ENCODE assay signal across 8 cellular contexts in genomic region chr19:47101116-47101515, GRCh38. TPM values are rescaled to one million over a fixed set of nuclear protein-coding genes. Genes with fewer than 3 reads are reported as not detected.
DNase-seq lines count a peak whose midpoint lies in the region; ATAC-seq, FAIRE-seq and TF ChIP-seq lines count a peak whose summit lies in the region.
"Not testable (repeated sequence)": the region's sequence is repeated elsewhere in the genome, so short reads cannot be mapped to it uniquely, and the experiment has no call there.

No MANE protein-coding gene starts in this region.

- not testable (repeated sequence) for H3K23ac ChIP-seq in IMR-90 (ENCODE audit: low read depth, low read length)

- H3K9me1 ChIP-seq in IMR-90 (ENCODE audit: insufficient read depth, low read length) = peaks cover 33% of the 10 kb centered on the region
- H3K9me1 ChIP-seq in K562 (ENCODE audit: control insufficient read depth, insufficient read depth, low read length) = not testable (repeated sequence)

- not testable (repeated sequence) for BruUV-seq in IMR-90 (replicated peaks; lab: Mats Ljungman, UMichigan); K562 (replicated peaks; lab: Mats Ljungman, UMichigan); HepG2 (replicated peaks; lab: Mats Ljungman, UMichigan)

- H3K18ac ChIP-seq in IMR-90 (ENCODE audit: low read depth, low read length) = not testable (repeated sequence)

- H3K79me1 ChIP-seq in IMR-90 (ENCODE audit: low read depth in 1 of 2, low read length in 2 of 2) = peaks cover 34 to 86% of the 10 kb centered on the region in 2 experiments

- not testable (repeated sequence) for H3K9ac ChIP-seq in IMR-90 (ENCODE audit: low read depth, low read length); HepG2 (ENCODE audit: insufficient read depth, low read depth, low read length)
- H3K9ac ChIP-seq in K562 (ENCODE audit: insufficient read depth in 1 of 2, low read depth in 2 of 2, low read length in 2 of 2) = 0 out of 4 replicates have a peak overlapping the region, but pooled peaks of 1 of the 2 experiments have one; percentile 21

- H2AFZ ChIP-seq in IMR-90 (replicated peaks; ENCODE audit: low read length, poor library complexity); K562 (ENCODE audit: low read depth, low read length); HepG2 (ENCODE audit: low read length): not testable (repeated sequence)

- H3K14ac ChIP-seq in IMR-90 (replicated peaks; ENCODE audit: low read depth, low read length) = not testable (repeated sequence)

- ATAC-seq in IMR-90 (ENCODE audit: low read depth); WTC11; K562; HepG2: not testable (repeated sequence)

- H2BK15ac ChIP-seq in IMR-90 (ENCODE audit: low read depth, low read length) = not testable (repeated sequence)

- not testable (repeated sequence) for H3K4me2 ChIP-seq in IMR-90 (ENCODE audit: low read depth, low read length); K562 (ENCODE audit: insufficient read depth, low read length); HepG2 (ENCODE audit: low read depth, low read length)

- H3K36me3 ChIP-seq in HEK293 (ENCODE audit: control insufficient read depth in 2 of 2, insufficient read depth in 1 of 2, low read length in 2 of 2) (peaks cover 21 to 44% of the 10 kb centered on the region in 2 experiments), K562 (ENCODE audit: control insufficient read depth, insufficient read depth, low read length) (peaks cover 63% of the 10 kb centered on the region), HepG2 (replicated peaks in 1 of 2; ENCODE audit: control insufficient read depth in 1 of 2, insufficient read depth in 2 of 2, low read length in 2 of 2) (peaks cover 0 to 12% of the 10 kb centered on the region in 2 experiments; a peak in 4 of 5 replicates), spleen (peaks cover 0 to 57% (median 6%) of the 10 kb centered on the region in 6 donors)
- H3K36me3 ChIP-seq in IMR-90 (ENCODE audit: control insufficient read depth, insufficient read depth, low read length) = not testable (repeated sequence)

- H3K4me1 ChIP-seq in HEK293 (ENCODE audit: control insufficient read depth, insufficient read depth, low read length); IMR-90 (ENCODE audit: control insufficient read depth, insufficient read depth, low read length): not testable (repeated sequence)
- H3K4me1 ChIP-seq in K562 (replicated peaks in 1 of 2; ENCODE audit: control insufficient read depth in 2 of 2, insufficient read depth in 2 of 2, low read length in 2 of 2) = peaks cover 27% of the 10 kb centered on the region in 2 experiments
- peaks cover 83% of the 10 kb centered on the region for H3K4me1 ChIP-seq in HepG2 (ENCODE audit: insufficient read depth, low read length)
- peaks cover 1 to 97% (median 42%) of the 10 kb centered on the region in 6 donors for H3K4me1 ChIP-seq in spleen

- 0 out of 2 replicates have a peak overlapping the region, but pooled peaks have one; percentile 3 for H2AK5ac ChIP-seq in IMR-90 (ENCODE audit: low read depth, low read length)

- in situ Hi-C loops in IMR-90 (cut with MboI; ENCODE audit: low sequenced_read_pairs); K562 (cut with MboI); HepG2 (cut with HindIII; ENCODE audit: extremely low pct_ligation_motif_present, low pct_unique_long_range_greater_than_20kb): not testable (repeated sequence)

- not testable (repeated sequence) for TF ChIP-seq POLR2A in IMR-90 (IDR thresholded peaks at IDR 0.05; ENCODE audit: low read depth, low read length); K562 (conservative IDR thresholded peaks at IDR 0.05); HepG2 (IDR thresholded peaks at IDR 0.05; ENCODE audit: insufficient read depth in 1 of 2, low read depth in 2 of 2, low read length in 2 of 2); spleen (IDR thresholded peaks at IDR 0.05)

- not testable (repeated sequence) for H3K36me3 Mint-ChIP-seq in WTC11; chondrocyte (ENCODE audit: low read depth)

- not testable (repeated sequence) for TF ChIP-seq CTCF in HEK293 (tag by site-specific recombination; IDR thresholded peaks at IDR 0.05); IMR-90 (conservative IDR thresholded peaks at IDR 0.05; ENCODE audit: low read depth, low read length); RWPE1 (conservative IDR thresholded peaks at IDR 0.05; ENCODE audit: low read depth); WTC11 (IDR thresholded peaks at IDR 0.05); K562 (IDR thresholded peaks at IDR 0.05 in 2 of 3, conservative IDR thresholded peaks at IDR 0.05 in 1 of 3; ENCODE audit: insufficient read depth in 2 of 3, low read depth in 1 of 3, low read length in 3 of 3); chondrocyte (IDR thresholded peaks at IDR 0.05); HepG2 (CRISPR knock-in tag; IDR thresholded peaks at IDR 0.05); spleen (IDR thresholded peaks at IDR 0.05 in 8 of 11, conservative IDR thresholded peaks at IDR 0.05 in 3 of 11)

- not testable (repeated sequence) for H3K56ac ChIP-seq in IMR-90 (ENCODE audit: extremely low read depth, insufficient read depth, low read length)

- H2BK5ac ChIP-seq in IMR-90 (ENCODE audit: low read depth, low read length, poor library complexity, severe bottlenecking) = not testable (repeated sequence)

- H2BK20ac ChIP-seq in IMR-90 (ENCODE audit: low read depth, low read length) = not testable (repeated sequence)

- intact Hi-C loops in IMR-90 (cut with micrococcal nuclease); K562 (cut with micrococcal nuclease); HepG2 (cut with micrococcal nuclease; ENCODE audit: unreplicated experiment); spleen (cut with DNase I; ENCODE audit: low total_unique reads): not testable (repeated sequence)

- dilution Hi-C loops in IMR-90 (cut with HindIII; ENCODE audit: low sequenced_read_pairs, unreplicated experiment) = not testable (repeated sequence)

- CTCF ChIA-PET in HEK293 (lab: Yijun Ruan, JAX) (interaction anchor here (0.7 to 2.6 kb wide), 2 partner anchors 22 to 87 kb away, joined by 3 to 8 read pairs; no protein-coding TSS in a partner anchor), RWPE1 (lab: Yijun Ruan, JAX) (interaction anchor here (0.7 kb wide), 1 partner anchor 126 kb away, joined by 4 read pairs; no protein-coding TSS in a partner anchor), K562 (lab: Yijun Ruan, JAX; ENCODE audit: low intra/inter-chr PET ratio) (interaction anchor here (0.6 kb wide), 1 partner anchor 596 kb away, joined by 4 read pairs; no protein-coding TSS in a partner anchor)
- CTCF ChIA-PET in IMR-90 (lab: Yijun Ruan, JAX); WTC11 (lab: Charles Lee); HepG2 (lab: Yijun Ruan, JAX; ENCODE audit: low intra/inter-chr PET ratio, low total read pairs): not testable (repeated sequence)

- POLR2A ChIA-PET in HEK293 (lab: Yijun Ruan, JAX); IMR-90 (lab: Charles Lee; ENCODE audit: unreplicated experiment); RWPE1 (lab: Yijun Ruan, JAX; ENCODE audit: low non-redundant PET); HepG2 (lab: Yijun Ruan, JAX): not testable (repeated sequence)
- POLR2A ChIA-PET in WTC11 (lab: Charles Lee) = interaction anchor here (1.0 kb wide), 1 partner anchor 33 kb away, joined by 3 read pairs; no protein-coding TSS in a partner anchor
- POLR2A ChIA-PET in K562 (lab: Yijun Ruan, JAX) = interaction anchor here (3.8 kb wide), 1 partner anchor 12 kb away, joined by 18 read pairs; the partner anchor contains the start of gene ZC3H4

- H3K27ac ChIP-seq in HEK293 (ENCODE audit: extremely low read depth, low read depth, low read length); IMR-90 (ENCODE audit: insufficient read depth, low read length); K562 (ENCODE audit: extremely low read depth, low read depth, low read length); HepG2 (ENCODE audit: extremely low read length, insufficient read depth, low read length); spleen: not testable (repeated sequence)
- H3K27ac ChIP-seq in RWPE1 = 0 out of 2 replicates have a peak overlapping the region, but pooled peaks have one; percentile 26

- H3K4ac ChIP-seq in IMR-90 (ENCODE audit: low read depth, low read length) = not testable (repeated sequence)

- not testable (repeated sequence) for TF ChIP-seq RAD21 in IMR-90 (IDR thresholded peaks at IDR 0.05; ENCODE audit: low read length); K562 (CRISPR knock-in tag; conservative IDR thresholded peaks at IDR 0.05 in 1 of 2, IDR thresholded peaks at IDR 0.05 in 1 of 2); HepG2 (CRISPR knock-in tag; IDR thresholded peaks at IDR 0.05)

- not testable (repeated sequence) for TF ChIP-seq EP300 in K562 (IDR thresholded peaks at IDR 0.05; ENCODE audit: low read length); HepG2 (IDR thresholded peaks at IDR 0.05; ENCODE audit: low read depth in 2 of 2, low read length in 2 of 2); HepG2 (CRISPR knock-in tag; IDR thresholded peaks at IDR 0.05; ENCODE audit: borderline replicate concordance)

- DNase-seq in IMR-90; RWPE1 (ENCODE audit: low spot score); WTC11 (ENCODE audit: low spot score); K562 (ENCODE audit: extremely low read depth in 1 of 4, low spot score in 3 of 4); HepG2 (ENCODE audit: low spot score): not testable (repeated sequence)
- DNase-seq in chondrocyte (ENCODE audit: low spot score) (peak; percentile 30), spleen (peak; percentile 37)

- peaks cover 92% of the 10 kb centered on the region for H3K79me2 ChIP-seq in K562 (ENCODE audit: control insufficient read depth, insufficient read depth, low read length)
- peaks cover 82% of the 10 kb centered on the region for H3K79me2 ChIP-seq in HepG2 (ENCODE audit: insufficient read depth, low read length)

- H3K9me3 Mint-ChIP-seq in WTC11; chondrocyte (ENCODE audit: low read depth): not testable (repeated sequence)

- H2AK9ac ChIP-seq in IMR-90 (replicated peaks; ENCODE audit: low read depth, low read length, poor library complexity) = not testable (repeated sequence)

- H3K9me3 ChIP-seq in HEK293 (ENCODE audit: control insufficient read depth, insufficient read depth, low read depth, low read length); IMR-90 (ENCODE audit: control insufficient read depth, insufficient read depth, low read length); K562 (replicated peaks; ENCODE audit: control insufficient read depth, insufficient read depth, low read depth, low read length); HepG2 (ENCODE audit: low read length); spleen: not testable (repeated sequence)

- H4K5ac ChIP-seq in IMR-90 (ENCODE audit: low read depth, low read length) = not testable (repeated sequence)

- H3K27ac Mint-ChIP-seq in WTC11; chondrocyte (ENCODE audit: unreplicated experiment): not testable (repeated sequence)

- H2BK120ac ChIP-seq in IMR-90 (ENCODE audit: low read depth, low read length) = not testable (repeated sequence)

- H3K4me3 Mint-ChIP-seq in WTC11; chondrocyte (ENCODE audit: unreplicated experiment): not testable (repeated sequence)

- not testable (repeated sequence) for H3K4me3 ChIP-seq in HEK293 (ENCODE audit: low read depth, low read length); IMR-90 (ENCODE audit: insufficient read depth, low read depth, low read length); K562; HepG2 (replicated peaks in 1 of 3; ENCODE audit: insufficient read depth in 1 of 3, low read depth in 2 of 3, low read length in 3 of 3); spleen

- not testable (repeated sequence) for H4K8ac ChIP-seq in IMR-90 (ENCODE audit: low read depth in 2 of 2, low read length in 2 of 2)

- H4K20me1 ChIP-seq in IMR-90 (ENCODE audit: insufficient read depth, low read length) = peaks cover 71% of the 10 kb centered on the region
- not testable (repeated sequence) for H4K20me1 ChIP-seq in K562 (replicated peaks; ENCODE audit: control insufficient read depth, insufficient read depth, low read length); HepG2 (ENCODE audit: insufficient read depth, low read length)

- H3K27me3 ChIP-seq in IMR-90 (ENCODE audit: control insufficient read depth, insufficient read depth, low read length); K562 (ENCODE audit: control insufficient read depth in 2 of 2, insufficient read depth in 2 of 2, low read length in 2 of 2); HepG2 (ENCODE audit: control insufficient read depth in 1 of 2, insufficient read depth in 2 of 2, low read length in 2 of 2); spleen (replicated peaks in 1 of 7): not testable (repeated sequence)

- not testable (repeated sequence) for H4K91ac ChIP-seq in IMR-90 (ENCODE audit: insufficient read depth, low read depth, low read length)

- H3K4me1 Mint-ChIP-seq in WTC11 = peaks cover 50% of the 10 kb centered on the region
- peaks cover 47% of the 10 kb centered on the region for H3K4me1 Mint-ChIP-seq in chondrocyte (ENCODE audit: low read depth)

- H3K27me3 Mint-ChIP-seq in WTC11 (ENCODE audit: low read depth); chondrocyte (ENCODE audit: low read depth): not testable (repeated sequence)

- 93% methylated on average over 3 of the region's 4 CpGs; no CpG with 5 or more reads in 1 of the 2 experiments for WGBS in IMR-90 (ENCODE audit: extremely low coverage in 2 of 2, insufficient read length in 1 of 2), 2 experiments
- WGBS in K562 (ENCODE audit: insufficient coverage, low coverage, missing lambda C conversion rate) = 94% methylated on average over 4 of the region's 4 CpGs
- 100% methylated on average over 2 of the region's 4 CpGs for WGBS in HepG2 (ENCODE audit: low lambda C conversion rate)
- WGBS in spleen, 5 donors = 90 to 98% (median 95%) methylated on average over 2 to 4 of the region's 4 CpGs

- FAIRE-seq in K562 (lab: Jason Lieb, UNC); HepG2 (lab: Jason Lieb, UNC): not testable (repeated sequence)

RNA-seq across cellular contexts. Expression of gene ZC3H4, which starts 12.5 kb away (rescaled TPM):
- total RNA-seq in IMR-90 (2012; rRNA removed) (3.9 and 5.3 TPM in 2 replicates), WTC11 (2021) (67.2 to 75.5 TPM (median 73.2 TPM) in 3 replicates), K562 (2014; rRNA removed) (18.3 and 26.0 TPM in 2 replicates), K562 (2014; rRNA removed; fragmentation: Illumina TruSeq; extraction: Trizol) (19.6 and 24.1 TPM in 2 replicates), K562 (2015; rRNA removed; fragmentation: Illumina TruSeq; extraction: Trizol) (13.2 and 19.1 TPM in 2 replicates), K562 (2021) (59.5 and 75.6 TPM in 2 replicates), chondrocyte (43.5 to 54.2 TPM (median 46.2 TPM) in 3 replicates), HepG2 (2016; rRNA removed; fragmentation: Illumina TruSeq; extraction: Trizol) (10.7 and 11.2 TPM in 2 replicates), spleen (10 to 100 TPM; 26.8 to 68.7 (median 44.1) TPM)
- polyA plus RNA-seq in IMR-90 (2012; rRNA removed) (8.9 and 9.3 TPM in 2 replicates), K562 (2011; rRNA removed) (4.0 and 5.3 TPM in 2 replicates), K562 (2014; fragmentation: Illumina TruSeq; extraction: Trizol) (33.5 and 33.7 TPM in 2 replicates), K562 (2014; fragmentation: Nextera tagmentation; extraction: Ambion mirVana) (1 to 10 TPM; 2.2 to 8.0 TPM), K562 (2014; rRNA removed) (14.4 and 17.6 TPM in 2 replicates), HepG2 (2011; rRNA removed) (1.8 and 2.7 TPM in 2 replicates), spleen (10 to 100 TPM in 1 of 3 donors, 1 to 10 TPM in 2; 6.0 to 14.2 (median 7.5) TPM)
- 5.1 and 5.9 TPM in 2 replicates for polyA plus RNA-seq in IMR-90 (2012; cell fraction: cytosol; rRNA removed)
- 8.7 and 14.9 TPM in 2 replicates for polyA plus RNA-seq in IMR-90 (2012; cell fraction: nucleus; rRNA removed; ENCODE audit: low replicate concordance)
- 66.1 and 83.6 TPM in 2 replicates for total RNA-seq in K562 (2011; cell fraction: chromatin; rRNA removed; ENCODE audit: low replicate concordance)
- total RNA-seq in K562 (2011; cell fraction: nucleolus; rRNA removed) = 24.1 and 34.0 TPM in 2 replicates
- total RNA-seq in K562 (2011; cell fraction: nucleoplasm; rRNA removed) = 30.9 TPM in 2 replicates
- polyA plus RNA-seq in K562 (2011; cell fraction: cytosol; rRNA removed) = 2.2 and 3.7 TPM in 2 replicates
- 14.1 and 22.9 TPM in 2 replicates for polyA plus RNA-seq in K562 (2011; cell fraction: nucleus; rRNA removed)
- polyA plus RNA-seq in K562 (2012) = 11.1 and 39.1 TPM in 2 replicates
- polyA minus RNA-seq in K562 (2011; rRNA and poly(A)+ RNA removed) = 14.0 and 14.6 TPM in 2 replicates
- 23.3 and 31.7 TPM in 2 replicates for polyA minus RNA-seq in K562 (2011; cell fraction: cytosol; rRNA and poly(A)+ RNA removed)
- polyA minus RNA-seq in K562 (2011; cell fraction: nucleus; rRNA and poly(A)+ RNA removed) = 7.5 and 15.8 TPM in 2 replicates
- 1.5 and 1.6 TPM in 2 replicates for total RNA-seq in HepG2 (2016; cell fraction: cytosol; rRNA removed; fragmentation: Illumina TruSeq; extraction: Trizol; ENCODE audit: low read depth)
- 9.3 and 12.3 TPM in 2 replicates for total RNA-seq in HepG2 (2016; cell fraction: insoluble cytoplasmic fraction; rRNA removed; fragmentation: Illumina TruSeq; extraction: Trizol)
- 5.3 and 5.7 TPM in 2 replicates for total RNA-seq in HepG2 (2016; cell fraction: membrane; rRNA removed; fragmentation: Illumina TruSeq; extraction: Trizol)
- total RNA-seq in HepG2 (2016; cell fraction: nucleus; rRNA removed; fragmentation: Illumina TruSeq; extraction: Trizol) = 13.6 and 15.3 TPM in 2 replicates
- polyA plus RNA-seq in HepG2 (2011; cell fraction: cytosol; rRNA removed) = 1.0 and 1.3 TPM in 2 replicates
- polyA plus RNA-seq in HepG2 (2011; cell fraction: nucleus; rRNA removed) = 6.8 and 8.8 TPM in 2 replicates
- polyA plus RNA-seq in HepG2 (2012) = 9.4 and 14.6 TPM in 2 replicates
- 0.51 and 0.61 TPM in 2 replicates for polyA plus RNA-seq in HepG2 (2016; cell fraction: cytosol; fragmentation: Illumina TruSeq; extraction: Trizol; ENCODE audit: low read depth)
- 9.8 and 11.1 TPM in 2 replicates for polyA plus RNA-seq in HepG2 (2016; cell fraction: insoluble cytoplasmic fraction; fragmentation: Illumina TruSeq; extraction: Trizol; ENCODE audit: low read depth)
- 1.3 and 1.9 TPM in 2 replicates for polyA plus RNA-seq in HepG2 (2016; cell fraction: membrane; fragmentation: Illumina TruSeq; extraction: Trizol; ENCODE audit: low read depth)
- polyA plus RNA-seq in HepG2 (2016; cell fraction: nucleus; fragmentation: Illumina TruSeq; extraction: Trizol; ENCODE audit: insufficient read depth, low read depth) = 27.0 and 29.7 TPM in 2 replicates
- polyA minus RNA-seq in HepG2 (2011; rRNA and poly(A)+ RNA removed; ENCODE audit: low replicate concordance) = 7.1 and 12.2 TPM in 2 replicates
- polyA minus RNA-seq in HepG2 (2011; cell fraction: cytosol; rRNA and poly(A)+ RNA removed) = 4.8 and 6.7 TPM in 2 replicates
- polyA minus RNA-seq in HepG2 (2011; cell fraction: nucleus; rRNA and poly(A)+ RNA removed) = 7.2 and 8.1 TPM in 2 replicates

RNA-seq across cellular contexts. Expression of gene SAE1, which starts 29.5 kb away (rescaled TPM):
- total RNA-seq in IMR-90 (2012; rRNA removed) (184 and 192 TPM in 2 replicates), WTC11 (2021) (215 to 224 TPM (median 221 TPM) in 3 replicates), K562 (2014; rRNA removed) (194 and 213 TPM in 2 replicates), K562 (2014; rRNA removed; fragmentation: Illumina TruSeq; extraction: Trizol) (215 and 244 TPM in 2 replicates), K562 (2015; rRNA removed; fragmentation: Illumina TruSeq; extraction: Trizol) (220 and 231 TPM in 2 replicates), K562 (2021) (205 and 217 TPM in 2 replicates), chondrocyte (91.2 to 107 TPM (median 95.7 TPM) in 3 replicates), HepG2 (2016; rRNA removed; fragmentation: Illumina TruSeq; extraction: Trizol) (197 and 250 TPM in 2 replicates), spleen (10 to 100 TPM; 42.7 to 72.4 (median 59.5) TPM)
- polyA plus RNA-seq in IMR-90 (2012; rRNA removed) (137 and 165 TPM in 2 replicates), K562 (2011; rRNA removed) (199 and 297 TPM in 2 replicates), K562 (2014; fragmentation: Illumina TruSeq; extraction: Trizol) (293 and 299 TPM in 2 replicates), K562 (2014; fragmentation: Nextera tagmentation; extraction: Ambion mirVana) (100 to 1,000 TPM in 1 of 2 experiments, 10 to 100 TPM in 1; 82.8 to 133 TPM), K562 (2014; rRNA removed) (250 and 273 TPM in 2 replicates), HepG2 (2011; rRNA removed) (73.2 and 87.6 TPM in 2 replicates), spleen (10 to 100 TPM; 28.1 to 53.3 (median 43.9) TPM)
- 96.8 and 106 TPM in 2 replicates for polyA plus RNA-seq in IMR-90 (2012; cell fraction: cytosol; rRNA removed)
- polyA plus RNA-seq in IMR-90 (2012; cell fraction: nucleus; rRNA removed; ENCODE audit: low replicate concordance) = 45.0 and 63.3 TPM in 2 replicates
- 86.7 and 121 TPM in 2 replicates for total RNA-seq in K562 (2011; cell fraction: chromatin; rRNA removed; ENCODE audit: low replicate concordance)
- 37.9 and 42.4 TPM in 2 replicates for total RNA-seq in K562 (2011; cell fraction: nucleolus; rRNA removed)
- 54.9 and 55.4 TPM in 2 replicates for total RNA-seq in K562 (2011; cell fraction: nucleoplasm; rRNA removed)
- polyA plus RNA-seq in K562 (2011; cell fraction: cytosol; rRNA removed) = 175 and 205 TPM in 2 replicates
- 41.2 and 60.5 TPM in 2 replicates for polyA plus RNA-seq in K562 (2011; cell fraction: nucleus; rRNA removed)
- 207 and 215 TPM in 2 replicates for polyA plus RNA-seq in K562 (2012)
- 138 and 156 TPM in 2 replicates for polyA minus RNA-seq in K562 (2011; rRNA and poly(A)+ RNA removed)
- 63.5 and 64.3 TPM in 2 replicates for polyA minus RNA-seq in K562 (2011; cell fraction: cytosol; rRNA and poly(A)+ RNA removed)
- polyA minus RNA-seq in K562 (2011; cell fraction: nucleus; rRNA and poly(A)+ RNA removed) = 11.0 and 20.4 TPM in 2 replicates
- total RNA-seq in HepG2 (2016; cell fraction: cytosol; rRNA removed; fragmentation: Illumina TruSeq; extraction: Trizol; ENCODE audit: low read depth) = 27.4 and 28.3 TPM in 2 replicates
- total RNA-seq in HepG2 (2016; cell fraction: insoluble cytoplasmic fraction; rRNA removed; fragmentation: Illumina TruSeq; extraction: Trizol) = 203 and 249 TPM in 2 replicates
- 68.8 and 71.8 TPM in 2 replicates for total RNA-seq in HepG2 (2016; cell fraction: membrane; rRNA removed; fragmentation: Illumina TruSeq; extraction: Trizol)
- total RNA-seq in HepG2 (2016; cell fraction: nucleus; rRNA removed; fragmentation: Illumina TruSeq; extraction: Trizol) = 79.5 and 90.1 TPM in 2 replicates
- 88.2 and 89.6 TPM in 2 replicates for polyA plus RNA-seq in HepG2 (2011; cell fraction: cytosol; rRNA removed)
- polyA plus RNA-seq in HepG2 (2011; cell fraction: nucleus; rRNA removed) = 26.8 and 31.7 TPM in 2 replicates
- polyA plus RNA-seq in HepG2 (2012) = 92.3 and 105 TPM in 2 replicates
- polyA plus RNA-seq in HepG2 (2016; cell fraction: cytosol; fragmentation: Illumina TruSeq; extraction: Trizol; ENCODE audit: low read depth) = 24.4 and 24.9 TPM in 2 replicates
- 266 and 269 TPM in 2 replicates for polyA plus RNA-seq in HepG2 (2016; cell fraction: insoluble cytoplasmic fraction; fragmentation: Illumina TruSeq; extraction: Trizol; ENCODE audit: low read depth)
- polyA plus RNA-seq in HepG2 (2016; cell fraction: membrane; fragmentation: Illumina TruSeq; extraction: Trizol; ENCODE audit: low read depth) = 52.5 and 52.7 TPM in 2 replicates
- 107 and 114 TPM in 2 replicates for polyA plus RNA-seq in HepG2 (2016; cell fraction: nucleus; fragmentation: Illumina TruSeq; extraction: Trizol; ENCODE audit: insufficient read depth, low read depth)
- 68.8 and 79.3 TPM in 2 replicates for polyA minus RNA-seq in HepG2 (2011; rRNA and poly(A)+ RNA removed; ENCODE audit: low replicate concordance)
- polyA minus RNA-seq in HepG2 (2011; cell fraction: cytosol; rRNA and poly(A)+ RNA removed) = 36.7 and 40.2 TPM in 2 replicates
- polyA minus RNA-seq in HepG2 (2011; cell fraction: nucleus; rRNA and poly(A)+ RNA removed) = 15.1 and 20.1 TPM in 2 replicates

RNA-seq across cellular contexts. Expression of gene TMEM160, which starts 52.7 kb away (rescaled TPM):
- total RNA-seq in IMR-90 (2012; rRNA removed) (9.2 and 10.6 TPM in 2 replicates), WTC11 (2021) (86.2 to 90.3 TPM (median 87.8 TPM) in 3 replicates), K562 (2014; rRNA removed) (95.2 and 166 TPM in 2 replicates), K562 (2014; rRNA removed; fragmentation: Illumina TruSeq; extraction: Trizol) (0.64 and 2.4 TPM in 2 replicates), K562 (2015; rRNA removed; fragmentation: Illumina TruSeq; extraction: Trizol) (2.4 and 4.4 TPM in 2 replicates), K562 (2021) (77.6 and 79.5 TPM in 2 replicates), chondrocyte (35.8 to 37.6 TPM (median 37.3 TPM) in 3 replicates), HepG2 (2016; rRNA removed; fragmentation: Illumina TruSeq; extraction: Trizol) (18.0 and 26.7 TPM in 2 replicates), spleen (10 to 100 TPM; 23.6 to 31.0 (median 26.3) TPM)
- polyA plus RNA-seq in IMR-90 (2012; rRNA removed) (25.7 and 48.9 TPM in 2 replicates), K562 (2011; rRNA removed) (8.7 and 14.0 TPM in 2 replicates), K562 (2014; fragmentation: Illumina TruSeq; extraction: Trizol) (1.4 TPM in 1 of 2 replicates, not detected in the other), K562 (2014; fragmentation: Nextera tagmentation; extraction: Ambion mirVana) (under 1 TPM; 0.10 to 0.25 TPM), K562 (2014; rRNA removed) (85.9 and 90.7 TPM in 2 replicates), HepG2 (2011; rRNA removed) (5.2 and 7.0 TPM in 2 replicates), spleen (10 to 100 TPM in 2 of 3 donors, 1 to 10 TPM in 1; 7.4 to 20.5 (median 10.1) TPM)
- 61.5 and 62.1 TPM in 2 replicates for polyA plus RNA-seq in IMR-90 (2012; cell fraction: cytosol; rRNA removed)
- 7.7 and 30.6 TPM in 2 replicates for polyA plus RNA-seq in IMR-90 (2012; cell fraction: nucleus; rRNA removed; ENCODE audit: low replicate concordance)
- total RNA-seq in K562 (2011; cell fraction: chromatin; rRNA removed; ENCODE audit: low replicate concordance) = 1.5 and 6.1 TPM in 2 replicates
- total RNA-seq in K562 (2011; cell fraction: nucleolus; rRNA removed) = 30.7 and 31.5 TPM in 2 replicates
- total RNA-seq in K562 (2011; cell fraction: nucleoplasm; rRNA removed) = 10.5 and 11.2 TPM in 2 replicates
- 44.0 and 160 TPM in 2 replicates for polyA plus RNA-seq in K562 (2011; cell fraction: cytosol; rRNA removed)
- 12.9 and 22.9 TPM in 2 replicates for polyA plus RNA-seq in K562 (2011; cell fraction: nucleus; rRNA removed)
- 30.2 and 35.3 TPM in 2 replicates for polyA plus RNA-seq in K562 (2012)
- 0.69 and 0.74 TPM in 2 replicates for polyA minus RNA-seq in K562 (2011; rRNA and poly(A)+ RNA removed)
- polyA minus RNA-seq in K562 (2011; cell fraction: cytosol; rRNA and poly(A)+ RNA removed) = 9.9 and 19.5 TPM in 2 replicates
- 7.0 and 7.9 TPM in 2 replicates for polyA minus RNA-seq in K562 (2011; cell fraction: nucleus; rRNA and poly(A)+ RNA removed)
- 44.8 and 45.5 TPM in 2 replicates for total RNA-seq in HepG2 (2016; cell fraction: cytosol; rRNA removed; fragmentation: Illumina TruSeq; extraction: Trizol; ENCODE audit: low read depth)
- 18.4 and 20.4 TPM in 2 replicates for total RNA-seq in HepG2 (2016; cell fraction: insoluble cytoplasmic fraction; rRNA removed; fragmentation: Illumina TruSeq; extraction: Trizol)
- 36.3 and 50.1 TPM in 2 replicates for total RNA-seq in HepG2 (2016; cell fraction: membrane; rRNA removed; fragmentation: Illumina TruSeq; extraction: Trizol)
- 6.1 and 8.2 TPM in 2 replicates for total RNA-seq in HepG2 (2016; cell fraction: nucleus; rRNA removed; fragmentation: Illumina TruSeq; extraction: Trizol)
- 9.2 and 27.5 TPM in 2 replicates for polyA plus RNA-seq in HepG2 (2011; cell fraction: cytosol; rRNA removed)
- 8.8 and 9.4 TPM in 2 replicates for polyA plus RNA-seq in HepG2 (2011; cell fraction: nucleus; rRNA removed)
- polyA plus RNA-seq in HepG2 (2012) = 2.5 and 4.4 TPM in 2 replicates
- polyA plus RNA-seq in HepG2 (2016; cell fraction: cytosol; fragmentation: Illumina TruSeq; extraction: Trizol; ENCODE audit: low read depth) = 46.7 and 50.4 TPM in 2 replicates
- 13.9 and 21.8 TPM in 2 replicates for polyA plus RNA-seq in HepG2 (2016; cell fraction: insoluble cytoplasmic fraction; fragmentation: Illumina TruSeq; extraction: Trizol; ENCODE audit: low read depth)
- 29.2 and 30.8 TPM in 2 replicates for polyA plus RNA-seq in HepG2 (2016; cell fraction: membrane; fragmentation: Illumina TruSeq; extraction: Trizol; ENCODE audit: low read depth)
- polyA plus RNA-seq in HepG2 (2016; cell fraction: nucleus; fragmentation: Illumina TruSeq; extraction: Trizol; ENCODE audit: insufficient read depth, low read depth) = 13.4 and 18.2 TPM in 2 replicates
- 9.5 and 9.9 TPM in 2 replicates for polyA minus RNA-seq in HepG2 (2011; rRNA and poly(A)+ RNA removed; ENCODE audit: low replicate concordance)
- polyA minus RNA-seq in HepG2 (2011; cell fraction: cytosol; rRNA and poly(A)+ RNA removed) = 3.5 and 4.8 TPM in 2 replicates
- 1.1 and 2.2 TPM in 2 replicates for polyA minus RNA-seq in HepG2 (2011; cell fraction: nucleus; rRNA and poly(A)+ RNA removed)
